Comparison of ENCODE assay signal across 1 cellular context in the genomic region with DNA sequence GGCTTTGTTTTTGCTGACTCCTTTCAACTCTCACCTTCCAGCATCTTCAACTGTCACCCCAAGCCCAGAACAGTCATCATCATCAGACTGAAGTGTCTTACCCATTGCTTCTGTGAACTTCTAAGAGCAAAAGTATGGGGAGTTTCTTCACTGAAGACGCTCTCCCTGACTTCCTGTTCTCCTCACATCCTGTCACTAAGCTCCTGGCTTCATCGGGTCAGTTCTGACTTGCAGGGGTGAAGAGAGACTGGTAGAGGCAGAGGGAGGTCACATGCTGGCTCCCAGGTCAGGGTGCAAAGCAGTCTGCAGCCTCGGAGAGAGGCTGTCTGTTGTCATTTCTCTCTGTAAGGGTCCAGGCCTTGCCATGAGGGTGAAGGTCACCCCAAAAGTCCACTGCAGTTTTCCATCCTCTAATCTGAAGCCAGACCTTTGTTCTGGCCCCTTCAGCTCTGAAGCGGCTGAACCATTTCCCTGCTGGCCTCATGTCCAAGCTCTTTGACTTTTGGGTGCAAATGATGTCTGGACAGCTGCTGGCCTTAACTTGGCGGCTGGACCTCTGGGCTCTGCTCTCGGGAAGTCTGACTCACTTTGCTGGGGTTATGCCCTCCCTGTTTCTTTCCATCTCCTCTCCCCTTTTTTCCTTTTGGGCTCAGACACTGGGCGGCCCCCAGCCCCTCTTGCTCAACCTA.
TF ChIP-seq lines count a peak whose summit lies in the region.

No MANE protein-coding gene starts in this region.

TF ChIP-seq in H1, 55 proteins besides CTCF, POLR2A, EP300 and RAD21:
- TF ChIP-seq NRF1 (IDR thresholded peaks at IDR 0.05; ENCODE audit: low read depth, low read length) (no peak), SRF (IDR thresholded peaks at IDR 0.05; ENCODE audit: low read depth, low read length) (no peak), NANOG (IDR thresholded peaks at IDR 0.05; ENCODE audit: insufficient read depth, low read depth, low read length, poor library complexity, severe bottlenecking) (no peak), ZNF274 (IDR thresholded peaks at IDR 0.05; ENCODE audit: borderline replicate concordance, extremely low read depth, low read length) (no peak)
